ENCODE assay signal across 19 cellular contexts in genomic region chr1:245686446-245687030, GRCh38.
"Had no signal": no experiment of that assay in that cellular context is flagged by ENCODE, and none has a peak within 500 bp of the region (broad histone marks: within the 10 kb centered on the region; RNA-seq: fewer than 3 reads in every experiment).

No MANE protein-coding gene starts in this region.

- FAIRE-seq: urothelium cell line had no signal

- H3K9me3 ChIP-seq: colonic mucosa, psoas muscle, right lobe of liver, thoracic aorta had no signal

- ATAC-seq: psoas muscle; stimulated activated naive CD8-positive, alpha-beta T cell treated with anti-CD3 and anti-CD28 coated beads, Interleukin-15, amount 100 ng/mL, for 72 hours had no signal

- H3K9me3 Mint-ChIP-seq: memory B cell; nephron; stimulated activated naive B cell treated with anti-CD40 and anti-IgM and Interleukin-4, amounts not matched to agents 10 μg/mL and 1 μg/mL and 100 μg/mL, for 72 hours; stimulated activated naive CD8-positive, alpha-beta T cell treated with anti-CD3 and anti-CD28 coated beads, Interleukin-15, amount 100 ng/mL, for 72 hours; type B pancreatic cell had no signal

- H3K4me3 Mint-ChIP-seq: nephron; stimulated activated naive B cell treated with anti-CD40 and anti-IgM and Interleukin-4, amounts not matched to agents 10 μg/mL and 1 μg/mL and 100 μg/mL, for 72 hours; stimulated activated naive CD8-positive, alpha-beta T cell treated with anti-CD3 and anti-CD28 coated beads, Interleukin-15, amount 100 ng/mL, for 72 hours; type B pancreatic cell had no signal

- H3K36me3 ChIP-seq: colonic mucosa, right lobe of liver, thoracic aorta had no signal

- H3K4me1 Mint-ChIP-seq: stimulated activated naive CD8-positive, alpha-beta T cell treated with anti-CD3 and anti-CD28 coated beads, Interleukin-15, amount 100 ng/mL, for 72 hours had no signal

- H3K4me3 ChIP-seq: colonic mucosa, hepatocyte, psoas muscle, right lobe of liver, thoracic aorta had no signal

- H3K27ac Mint-ChIP-seq: memory B cell; stimulated activated naive B cell treated with anti-CD40 and anti-IgM and Interleukin-4, amounts not matched to agents 10 μg/mL and 1 μg/mL and 100 μg/mL, for 72 hours; stimulated activated naive CD8-positive, alpha-beta T cell treated with anti-CD3 and anti-CD28 coated beads, Interleukin-15, amount 100 ng/mL, for 72 hours; type B pancreatic cell had no signal

- H3K4me1 ChIP-seq: colonic mucosa, psoas muscle, right lobe of liver had no signal

- DNase-seq: colonic mucosa; effector CD4-positive, alpha-beta T cell; foreskin melanocyte; kidney glomerular epithelial cell; midbrain; psoas muscle; retina; right lobe of liver; stimulated activated CD4-positive, alpha-beta T cell treated with anti-CD3 and anti-CD28 coated beads, Interleukin-2, amount 100 ng/mL, for 24 hours; stimulated activated CD4-positive, alpha-beta T cell treated with anti-CD3 and anti-CD28 coated beads, Interleukin-4, amount 100 ng/mL, for 4 hours; stimulated activated naive B cell treated with anti-CD40 and anti-IgM and Interleukin-4, amounts not matched to agents 10 μg/mL and 1 μg/mL and 100 μg/mL, for 72 hours; stimulated activated naive CD8-positive, alpha-beta T cell treated with anti-CD3 and anti-CD28 coated beads, Interleukin-15, amount 100 ng/mL, for 72 hours; substantia nigra had no signal

- H3K27me3 ChIP-seq: colonic mucosa, hepatocyte, right lobe of liver had no signal

- H3K27ac ChIP-seq: colonic mucosa, hepatocyte, psoas muscle, right lobe of liver, thoracic aorta had no signal

- H3K36me3 Mint-ChIP-seq: memory B cell, type B pancreatic cell had no signal
